Comparison of ENCODE assay signal across 8 cellular contexts in genomic region chr9:128891354-128892222, GRCh38. TPM values are rescaled to one million over a fixed set of nuclear protein-coding genes. Genes with fewer than 3 reads are reported as not detected.
DNase-seq lines count a peak whose midpoint lies in the region; ATAC-seq and TF ChIP-seq lines count a peak whose summit lies in the region.
"Had no signal": no experiment of that assay in that cellular context is flagged by ENCODE, and none has a peak within 500 bp of the region (broad histone marks: within the 10 kb centered on the region; RNA-seq: fewer than 3 reads in every experiment).

No MANE protein-coding gene starts in this region.

- H3K4me1 ChIP-seq in right cardiac atrium (ENCODE audit: control insufficient read depth, insufficient read depth, low read length) (peaks cover 20% of the 10 kb centered on the region), lower lobe of right lung (peaks cover 58% of the 10 kb centered on the region)

- H3K9me3 ChIP-seq in right cardiac atrium (ENCODE audit: control insufficient read depth, low read length): no peaks in the 10 kb centered on the region
- H3K9me3 ChIP-seq in lower lobe of right lung: no peaks in the 10 kb centered on the region

- peaks cover 74% of the 10 kb centered on the region for H3K36me3 ChIP-seq in lower lobe of right lung

- intact Hi-C loops in right cardiac atrium (cut with DNase I) (no loop called here), Right ventricle myocardium superior (cut with DNase I) (no loop called here), lower lobe of right lung (cut with DNase I) (no loop called here)

- ATAC-seq in right cardiac atrium (no peak), Right ventricle myocardium superior (ENCODE audit: poor library complexity) (no peak), lower lobe of right lung (no peak)

- DNase-seq in right cardiac atrium (no peak), Right ventricle myocardium superior (no peak), lower lobe of right lung (no peak), DMS153 (lab: John Stamatoyannopoulos, UW) (no peak), mesenteric fat pad (ENCODE audit: low spot score) (no peak), cerebellar cortex (ENCODE audit: low spot score) (no peak)
- DNase-seq: effector CD8-positive, alpha-beta T cell had no signal

- H3K27ac ChIP-seq in right cardiac atrium (ENCODE audit: low read length) (peak overlapping the region; percentile 19), lower lobe of right lung (peak overlapping the region; percentile 85)
- H3K27ac ChIP-seq: C4-2B had no signal

- H3K4me3 ChIP-seq in right cardiac atrium (ENCODE audit: low read length): no peak overlapping the region
- H3K4me3 ChIP-seq in lower lobe of right lung: peak overlapping the region; percentile 21

- WGBS in right cardiac atrium: 70% methylated on average over 15 of the region's 15 CpGs

- no peak for TF ChIP-seq CTCF in lower lobe of right lung (IDR thresholded peaks at IDR 0.05)

- H3K27me3 ChIP-seq in right cardiac atrium (ENCODE audit: control insufficient read depth, insufficient read depth) (no peaks in the 10 kb centered on the region), lower lobe of right lung (ENCODE audit: low read depth) (no peaks in the 10 kb centered on the region)

RNA-seq across cellular contexts. Expression of gene LRRC8A, which starts 9.7 kb away (rescaled TPM):
- total RNA-seq in right cardiac atrium (10 to 100 TPM; 22.5 to 49.8 (median 26.3) TPM), Right ventricle myocardium superior (20.2 TPM), lower lobe of right lung (45.5 TPM), mesenteric fat pad (40.5 TPM)
- polyA plus RNA-seq in right cardiac atrium: 28.3 TPM

RNA-seq across cellular contexts. Expression of gene KYAT1, which starts 9.8 kb away (rescaled TPM):
- total RNA-seq in right cardiac atrium: 10 to 100 TPM; 10.1 to 18.0 (median 14.0) TPM
- polyA plus RNA-seq in right cardiac atrium: 14.7 TPM
- 12.6 TPM for total RNA-seq in Right ventricle myocardium superior
- 7.1 TPM for total RNA-seq in lower lobe of right lung
- total RNA-seq in mesenteric fat pad: 3.8 TPM

RNA-seq across cellular contexts. Expression of gene PHYHD1, which starts 29.2 kb away (rescaled TPM):
- 10 to 100 TPM; 30.4 to 64.4 (median 38.0) TPM for total RNA-seq in right cardiac atrium
- polyA plus RNA-seq in right cardiac atrium: 57.8 TPM
- total RNA-seq in Right ventricle myocardium superior: 28.7 TPM
- total RNA-seq in lower lobe of right lung: 39.8 TPM
- 13.6 TPM for total RNA-seq in mesenteric fat pad

RNA-seq across cellular contexts. Expression of gene DOLK, which starts 55.8 kb away (rescaled TPM):
- total RNA-seq in right cardiac atrium (10 to 100 TPM; 10.0 to 11.8 (median 11.2) TPM), Right ventricle myocardium superior (6.4 TPM), lower lobe of right lung (14.4 TPM), mesenteric fat pad (16.7 TPM)
- polyA plus RNA-seq in right cardiac atrium: 9.6 TPM

RNA-seq across cellular contexts. Expression of gene NUP188, which starts 55.9 kb away (rescaled TPM):
- total RNA-seq in right cardiac atrium (10 to 100 TPM; 16.1 to 24.6 (median 17.8) TPM), Right ventricle myocardium superior (21.0 TPM), lower lobe of right lung (42.4 TPM), mesenteric fat pad (50.6 TPM)
- polyA plus RNA-seq in right cardiac atrium: 9.8 TPM
